In the genomic region with DNA sequence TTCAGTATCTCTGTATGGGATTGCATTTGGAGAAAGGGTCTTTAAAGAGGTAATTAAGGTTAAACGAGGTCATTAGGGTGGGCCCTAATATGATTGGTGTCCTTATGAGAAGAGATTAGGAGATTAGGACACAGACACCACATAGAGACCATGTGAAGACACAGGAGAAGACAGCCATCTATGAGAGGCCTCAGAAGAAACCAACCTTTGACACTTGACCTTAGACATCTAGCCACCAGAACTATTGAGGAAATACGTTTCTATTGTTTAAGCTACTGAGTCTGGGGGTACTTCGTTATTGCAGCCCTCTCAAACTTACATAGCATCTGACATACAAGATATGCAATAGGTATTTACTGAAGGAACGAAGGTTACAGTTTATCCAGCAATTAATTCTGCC, we compare ENCODE assay signal across 16 cellular contexts. TPM values are rescaled to one million over a fixed set of nuclear protein-coding genes. Genes with fewer than 3 reads are reported as not detected.
A peak's percentile ranks its signal among the peaks of the same experiment; 100 is the strongest.
DNase-seq lines count a peak whose midpoint lies in the region; TF ChIP-seq lines count a peak whose summit lies in the region.
"Had no signal": no experiment of that assay in that cellular context is flagged by ENCODE, and none has a peak within 500 bp of the region (broad histone marks: within the 10 kb centered on the region; RNA-seq: fewer than 3 reads in every experiment).

No MANE protein-coding gene starts in this region.

- no peak overlapping the region for H3K9ac ChIP-seq in stomach smooth muscle (ENCODE audit: low read length in 2 of 2)
- H3K9ac ChIP-seq: GM23248 had no signal

- no peak overlapping the region for H3K4me3 ChIP-seq in esophagus muscularis mucosa
- H3K4me3 ChIP-seq in stomach smooth muscle (ENCODE audit: low read length in 2 of 2), result no peak overlapping the region
- H3K4me3 ChIP-seq in testis, result no peak overlapping the region
- H3K4me3 ChIP-seq: GM23248 had no signal

- H3K4me1 ChIP-seq in esophagus muscularis mucosa, result peaks cover 14 to 43% (median 32%) of the 10 kb centered on the region in 4 donors
- H3K4me1 ChIP-seq in stomach smooth muscle (ENCODE audit: control insufficient read depth, insufficient read depth, low read length), result peaks cover 7% of the 10 kb centered on the region
- H3K4me1 ChIP-seq in testis, result no peaks in the 10 kb centered on the region

- TF ChIP-seq POLR2A in esophagus muscularis mucosa (IDR thresholded peaks at IDR 0.05; ENCODE audit: low read depth), result no peak
- TF ChIP-seq POLR2A in testis (IDR thresholded peaks at IDR 0.05), result no peak

- TF ChIP-seq CTCF in esophagus muscularis mucosa (IDR thresholded peaks at IDR 0.05), result no peak
- no peak for TF ChIP-seq CTCF in testis (IDR thresholded peaks at IDR 0.05)

- H3K27me3 ChIP-seq in esophagus muscularis mucosa (no peaks in the 10 kb centered on the region), stomach smooth muscle (ENCODE audit: control insufficient read depth in 1 of 2, insufficient read depth in 2 of 2, low read length in 2 of 2) (no peaks in the 10 kb centered on the region), testis (no peaks in the 10 kb centered on the region)

- H3K36me3 ChIP-seq in esophagus muscularis mucosa, result no peaks in the 10 kb centered on the region
- no peaks in the 10 kb centered on the region for H3K36me3 ChIP-seq in stomach smooth muscle (ENCODE audit: control insufficient read depth in 2 of 2, insufficient read depth in 2 of 2, low read length in 2 of 2)
- H3K36me3 ChIP-seq in testis (ENCODE audit: low read depth, missing control alignments), result no peaks in the 10 kb centered on the region

- H3K9me3 ChIP-seq in esophagus muscularis mucosa (no peaks in the 10 kb centered on the region), stomach smooth muscle (ENCODE audit: control insufficient read depth in 2 of 2, low read length in 2 of 2) (no peaks in the 10 kb centered on the region), testis (no peaks in the 10 kb centered on the region)

- intact Hi-C loops in esophagus muscularis mucosa (cut with DNase I), result loop anchor here (5.0 kb wide), 1 partner anchor 48 kb away; the partner anchor contains the start of gene OTUD7B
- intact Hi-C loops in testis (cut with DNase I; ENCODE audit: low total_unique reads), result no loop called here

- peak overlapping the region; percentile 64 to 78 (median 75) for H3K27ac ChIP-seq in esophagus muscularis mucosa (replicated peaks in 1 of 4)
- H3K27ac ChIP-seq in stomach smooth muscle (ENCODE audit: low read length), result peak overlapping the region; percentile 3
- H3K27ac ChIP-seq in testis, result no peak overlapping the region
- H3K27ac ChIP-seq: GM23248 had no signal

- DNase-seq in NCI-H82 treated with DMSO at 0.1 percent for 48 hours (lab: John Stamatoyannopoulos, UW; ENCODE audit: unreplicated experiment) (peak; percentile 45), esophagus muscularis mucosa (ENCODE audit: extremely low spot score) (no peak), testis (no peak), RKO (ENCODE audit: low spot score) (no peak), NCI-H446 treated with DMSO at 0.1 percent for 48 hours (lab: John Stamatoyannopoulos, UW) (no peak)
- DNase-seq: C1 segment of cervical spinal cord; Calu3; CD4-positive, alpha-beta memory T cell; COR-L47; DMS53; DMS79 treated with DMSO at 0.1 percent for 48 hours; GF-D8; GM23248; H7; HCEC 1CT had no signal

- no peak for TF ChIP-seq EP300 in esophagus muscularis mucosa (IDR thresholded peaks at IDR 0.05)

- WGBS in esophagus muscularis mucosa, result 67% methylated on average over 4 of the region's 4 CpGs
- 81 to 83% methylated on average over 4 of the region's 4 CpGs for WGBS in testis, 2 donors

RNA-seq across cellular contexts. Expression of gene VPS45, which starts 7.3 kb away (rescaled TPM):
- total RNA-seq in esophagus muscularis mucosa (10 to 100 TPM; 38.9 to 56.5 (median 44.9) TPM), testis (10 to 100 TPM; 50.3 to 50.7 TPM)
- polyA plus RNA-seq in testis (ENCODE audit: insufficient read depth, low read depth, low replicate concordance), result 28.4 TPM

RNA-seq across cellular contexts. Expression of gene OTUD7B, which starts 49.7 kb away (rescaled TPM):
- total RNA-seq in esophagus muscularis mucosa, result 10 to 100 TPM; 23.7 to 41.1 (median 30.4) TPM
- 10 to 100 TPM; 23.1 to 31.5 TPM for total RNA-seq in testis
- 30.3 TPM for polyA plus RNA-seq in testis (ENCODE audit: insufficient read depth, low read depth, low replicate concordance)

Comparison
In these comparisons a context has a peak if more than half of its experiments do, and no peak if none do; other contexts are left out.
1. H3K27ac ChIP-seq: peak in esophagus muscularis mucosa (4 of 4) and stomach smooth muscle (single experiment); none in testis (0 of 2).